In genomic region chr20:34249291-34249690, GRCh38 we compare ENCODE assay signal across 9 cellular contexts. TPM values are rescaled to one million over a fixed set of nuclear protein-coding genes. Genes with fewer than 3 reads are reported as not detected.
DNase-seq lines count a peak whose midpoint lies in the region; ATAC-seq, FAIRE-seq and TF ChIP-seq lines count a peak whose summit lies in the region.
"Had no signal": no experiment of that assay in that cellular context is flagged by ENCODE, and none has a peak within 500 bp of the region (broad histone marks: within the 10 kb centered on the region; RNA-seq: fewer than 3 reads in every experiment).

No MANE protein-coding gene starts in this region.

- H3K4me3 ChIP-seq in right lobe of liver (no peak overlapping the region), HepG2 (replicated peaks in 1 of 3; ENCODE audit: insufficient read depth in 1 of 3, low read depth in 2 of 3, low read length in 3 of 3) (no peak overlapping the region), fibroblast of lung (replicated peaks in 1 of 4; ENCODE audit: control extremely low read depth in 1 of 4, insufficient read depth in 1 of 4, low read depth in 3 of 4, low read length in 4 of 4) (no peak overlapping the region), upper lobe of right lung (no peak overlapping the region)

- POLR2A ChIA-PET in HepG2 (lab: Yijun Ruan, JAX): no interaction called here

- H3K79me2 ChIP-seq in HepG2 (ENCODE audit: insufficient read depth, low read length) (no peaks in the 10 kb centered on the region), fibroblast of lung (ENCODE audit: control insufficient read depth, insufficient read depth, low read length) (no peaks in the 10 kb centered on the region)

- H4K20me1 ChIP-seq in HepG2 (ENCODE audit: insufficient read depth, low read length) (no peaks in the 10 kb centered on the region), fibroblast of lung (ENCODE audit: control insufficient read depth, extremely low read depth, insufficient read depth, low read length) (no peaks in the 10 kb centered on the region)

- TF ChIP-seq POLR2A in right lobe of liver (IDR thresholded peaks at IDR 0.05): no peak
- no peak for TF ChIP-seq POLR2A in HepG2 (IDR thresholded peaks at IDR 0.05; ENCODE audit: insufficient read depth in 1 of 2, low read depth in 2 of 2, low read length in 2 of 2)

- 50% methylated on average over 4 of the region's 6 CpGs for WGBS in right lobe of liver (ENCODE audit: insufficient coverage, low coverage, low lambda C conversion rate, missing lambda C conversion rate)
- 67% methylated on average over 6 of the region's 6 CpGs for WGBS in HepG2 (ENCODE audit: low lambda C conversion rate)

- no peak overlapping the region for H3K27ac ChIP-seq in right lobe of liver
- H3K27ac ChIP-seq in HepG2 (ENCODE audit: extremely low read length, insufficient read depth, low read length): no peak overlapping the region
- no peak overlapping the region for H3K27ac ChIP-seq in fibroblast of lung (ENCODE audit: insufficient read depth, low read length)
- H3K27ac ChIP-seq in upper lobe of right lung: no peak overlapping the region

- H3K36me3 ChIP-seq in right lobe of liver (no peaks in the 10 kb centered on the region), HepG2 (replicated peaks in 1 of 2; ENCODE audit: control insufficient read depth in 1 of 2, insufficient read depth in 2 of 2, low read length in 2 of 2) (no peaks in the 10 kb centered on the region), fibroblast of lung (ENCODE audit: control insufficient read depth, insufficient read depth, low read length) (no peaks in the 10 kb centered on the region), upper lobe of right lung (no peaks in the 10 kb centered on the region)

- H3K9me3 ChIP-seq in right lobe of liver (no peaks in the 10 kb centered on the region), HepG2 (ENCODE audit: low read length) (no peaks in the 10 kb centered on the region), fibroblast of lung (ENCODE audit: control insufficient read depth, insufficient read depth, low read depth, low read length) (no peaks in the 10 kb centered on the region), upper lobe of right lung (no peaks in the 10 kb centered on the region)

- TF ChIP-seq EP300 in HepG2 (IDR thresholded peaks at IDR 0.05; ENCODE audit: low read depth in 2 of 2, low read length in 2 of 2): no peak
- TF ChIP-seq EP300 in HepG2 (CRISPR knock-in tag; IDR thresholded peaks at IDR 0.05; ENCODE audit: borderline replicate concordance): no peak

- no peak for TF ChIP-seq RAD21 in HepG2 (CRISPR knock-in tag; IDR thresholded peaks at IDR 0.05)

- BruUV-seq in HepG2 (replicated peaks; lab: Mats Ljungman, UMichigan): no TSS peak

- in situ Hi-C loops in HepG2 (cut with HindIII; ENCODE audit: extremely low pct_ligation_motif_present, low pct_unique_long_range_greater_than_20kb): no loop called here

- DNase-seq in right lobe of liver: no peak
- DNase-seq in HepG2 (ENCODE audit: low spot score): no peak
- DNase-seq in NOMO-1 treated with DMSO at 0.1 percent for 48 hours (lab: John Stamatoyannopoulos, UW; ENCODE audit: unreplicated experiment): peak; percentile 88
- DNase-seq in fibroblast of lung (ENCODE audit: low read depth in 2 of 2): peak; percentile 47 to 75
- no peak for DNase-seq in upper lobe of right lung
- no peak for DNase-seq in middle frontal gyrus (ENCODE audit: extremely low spot score, low spot score)
- no peak for DNase-seq in iPS-NIHi7 (ENCODE audit: extremely low spot score)
- no peak for DNase-seq in hippocampal formation (lab: John Stamatoyannopoulos, UW)
- DNase-seq: NCI-H526 had no signal

- ATAC-seq in right lobe of liver: peak; percentile 31 to 72 (median 47)
- ATAC-seq in HepG2: no peak; the same call in 2 of the 3 replicates
- ATAC-seq in upper lobe of right lung: peak; percentile 91

- no peak overlapping the region for H2AFZ ChIP-seq in HepG2 (ENCODE audit: low read length)
- H2AFZ ChIP-seq in fibroblast of lung (ENCODE audit: low read length): no peak overlapping the region

- no peaks in the 10 kb centered on the region for H3K4me1 ChIP-seq in right lobe of liver
- H3K4me1 ChIP-seq in HepG2 (ENCODE audit: insufficient read depth, low read length): peaks cover 3% of the 10 kb centered on the region
- H3K4me1 ChIP-seq in fibroblast of lung (ENCODE audit: control insufficient read depth, extremely low read depth, insufficient read depth, low read length): no peaks in the 10 kb centered on the region
- H3K4me1 ChIP-seq in upper lobe of right lung: peaks cover 4% of the 10 kb centered on the region

- intact Hi-C loops in right lobe of liver (cut with DNase I): no loop called here
- intact Hi-C loops in HepG2 (cut with micrococcal nuclease; ENCODE audit: unreplicated experiment): no loop called here
- intact Hi-C loops in upper lobe of right lung (cut with DNase I): no loop called here

- TF ChIP-seq CTCF in right lobe of liver (IDR thresholded peaks at IDR 0.05) (no peak), HepG2 (CRISPR knock-in tag; IDR thresholded peaks at IDR 0.05) (no peak), fibroblast of lung (conservative IDR thresholded peaks at IDR 0.05 in 1 of 2, IDR thresholded peaks at IDR 0.05 in 1 of 2; ENCODE audit: low read depth in 1 of 2, low read length in 2 of 2) (no peak), upper lobe of right lung (IDR thresholded peaks at IDR 0.05) (no peak)

- CTCF ChIA-PET in HepG2 (lab: Yijun Ruan, JAX; ENCODE audit: low intra/inter-chr PET ratio, low total read pairs): no interaction called here

- no peak for FAIRE-seq in HepG2 (lab: Jason Lieb, UNC)

- no peaks in the 10 kb centered on the region for H3K27me3 ChIP-seq in right lobe of liver
- H3K27me3 ChIP-seq in HepG2 (ENCODE audit: control insufficient read depth in 1 of 2, insufficient read depth in 2 of 2, low read length in 2 of 2): no peaks in the 10 kb centered on the region
- H3K27me3 ChIP-seq in fibroblast of lung (ENCODE audit: control insufficient read depth, insufficient read depth, low read length): no peaks in the 10 kb centered on the region
- H3K27me3 ChIP-seq in upper lobe of right lung: no peaks in the 10 kb centered on the region

- H3K4me2 ChIP-seq in HepG2 (ENCODE audit: low read depth, low read length) (no peak overlapping the region), fibroblast of lung (ENCODE audit: extremely low read depth, insufficient read depth, low read length) (no peak overlapping the region)

- H3K9ac ChIP-seq in HepG2 (ENCODE audit: insufficient read depth, low read depth, low read length) (no peak overlapping the region), fibroblast of lung (ENCODE audit: insufficient read depth, low read length) (no peak overlapping the region)

RNA-seq across cellular contexts. Expression of gene ASIP, which starts 8.1 kb away (rescaled TPM):
- total RNA-seq in right lobe of liver: under 1 TPM in 1 of 6 experiments, not detected in 5; 0.42 TPM
- not detected in 2 replicates for total RNA-seq in HepG2 (2016; rRNA removed; fragmentation: Illumina TruSeq; extraction: Trizol)
- total RNA-seq in HepG2 (2016; cell fraction: cytosol; rRNA removed; fragmentation: Illumina TruSeq; extraction: Trizol; ENCODE audit: low read depth): not detected in 2 replicates
- not detected in 2 replicates for total RNA-seq in HepG2 (2016; cell fraction: insoluble cytoplasmic fraction; rRNA removed; fragmentation: Illumina TruSeq; extraction: Trizol)
- not detected in 2 replicates for total RNA-seq in HepG2 (2016; cell fraction: membrane; rRNA removed; fragmentation: Illumina TruSeq; extraction: Trizol)
- not detected in 2 replicates for total RNA-seq in HepG2 (2016; cell fraction: nucleus; rRNA removed; fragmentation: Illumina TruSeq; extraction: Trizol)
- not detected in 2 replicates for polyA plus RNA-seq in HepG2 (2011; rRNA removed)
- not detected in 2 replicates for polyA plus RNA-seq in HepG2 (2011; cell fraction: cytosol; rRNA removed)
- polyA plus RNA-seq in HepG2 (2011; cell fraction: nucleus; rRNA removed): not detected in 2 replicates
- not detected in 2 replicates for polyA plus RNA-seq in HepG2 (2012)
- polyA plus RNA-seq in HepG2 (2016; cell fraction: cytosol; fragmentation: Illumina TruSeq; extraction: Trizol; ENCODE audit: low read depth): not detected in 2 replicates
- polyA plus RNA-seq in HepG2 (2016; cell fraction: insoluble cytoplasmic fraction; fragmentation: Illumina TruSeq; extraction: Trizol; ENCODE audit: low read depth): not detected in 2 replicates
- polyA plus RNA-seq in HepG2 (2016; cell fraction: membrane; fragmentation: Illumina TruSeq; extraction: Trizol; ENCODE audit: low read depth): 0.39 TPM in 1 of 2 replicates, not detected in the other
- polyA plus RNA-seq in HepG2 (2016; cell fraction: nucleus; fragmentation: Illumina TruSeq; extraction: Trizol; ENCODE audit: insufficient read depth, low read depth): not detected in 2 replicates
- polyA minus RNA-seq in HepG2 (2011; rRNA and poly(A)+ RNA removed; ENCODE audit: low replicate concordance): not detected in 2 replicates
- not detected in 2 replicates for polyA minus RNA-seq in HepG2 (2011; cell fraction: cytosol; rRNA and poly(A)+ RNA removed)
- polyA minus RNA-seq in HepG2 (2011; cell fraction: nucleus; rRNA and poly(A)+ RNA removed): not detected in 2 replicates
- not detected in 2 replicates for total RNA-seq in fibroblast of lung
- polyA plus RNA-seq in fibroblast of lung: not detected in 2 replicates
- polyA plus RNA-seq in fibroblast of lung (2012): not detected in 2 replicates
- not detected in 2 replicates for polyA minus RNA-seq in fibroblast of lung (ENCODE audit: low replicate concordance)
- not detected for total RNA-seq in upper lobe of right lung

RNA-seq across cellular contexts. Expression of gene AHCY, which starts 53.9 kb away (rescaled TPM):
- total RNA-seq in right lobe of liver (100 to 1,000 TPM in 5 of 6 experiments, 10 to 100 TPM in 1; 66.5 to 142 (median 111) TPM), HepG2 (2016; rRNA removed; fragmentation: Illumina TruSeq; extraction: Trizol) (407 and 447 TPM in 2 replicates), fibroblast of lung (68.4 and 72.2 TPM in 2 replicates), upper lobe of right lung (59.6 TPM)
- total RNA-seq in HepG2 (2016; cell fraction: cytosol; rRNA removed; fragmentation: Illumina TruSeq; extraction: Trizol; ENCODE audit: low read depth): 184 and 192 TPM in 2 replicates
- total RNA-seq in HepG2 (2016; cell fraction: insoluble cytoplasmic fraction; rRNA removed; fragmentation: Illumina TruSeq; extraction: Trizol): 393 and 407 TPM in 2 replicates
- total RNA-seq in HepG2 (2016; cell fraction: membrane; rRNA removed; fragmentation: Illumina TruSeq; extraction: Trizol): 419 and 431 TPM in 2 replicates
- total RNA-seq in HepG2 (2016; cell fraction: nucleus; rRNA removed; fragmentation: Illumina TruSeq; extraction: Trizol): 242 and 265 TPM in 2 replicates
- polyA plus RNA-seq in HepG2 (2011; rRNA removed) (419 and 492 TPM in 2 replicates), fibroblast of lung (78.3 and 96.6 TPM in 2 replicates)
- polyA plus RNA-seq in HepG2 (2011; cell fraction: cytosol; rRNA removed): 522 and 613 TPM in 2 replicates
- polyA plus RNA-seq in HepG2 (2011; cell fraction: nucleus; rRNA removed): 339 and 378 TPM in 2 replicates
- 339 and 364 TPM in 2 replicates for polyA plus RNA-seq in HepG2 (2012)
- polyA plus RNA-seq in HepG2 (2016; cell fraction: cytosol; fragmentation: Illumina TruSeq; extraction: Trizol; ENCODE audit: low read depth): 232 and 234 TPM in 2 replicates
- 393 and 446 TPM in 2 replicates for polyA plus RNA-seq in HepG2 (2016; cell fraction: insoluble cytoplasmic fraction; fragmentation: Illumina TruSeq; extraction: Trizol; ENCODE audit: low read depth)
- 384 and 399 TPM in 2 replicates for polyA plus RNA-seq in HepG2 (2016; cell fraction: membrane; fragmentation: Illumina TruSeq; extraction: Trizol; ENCODE audit: low read depth)
- 372 and 382 TPM in 2 replicates for polyA plus RNA-seq in HepG2 (2016; cell fraction: nucleus; fragmentation: Illumina TruSeq; extraction: Trizol; ENCODE audit: insufficient read depth, low read depth)
- 730 and 1,221 TPM in 2 replicates for polyA minus RNA-seq in HepG2 (2011; rRNA and poly(A)+ RNA removed; ENCODE audit: low replicate concordance)
- 306 and 309 TPM in 2 replicates for polyA minus RNA-seq in HepG2 (2011; cell fraction: cytosol; rRNA and poly(A)+ RNA removed)
- polyA minus RNA-seq in HepG2 (2011; cell fraction: nucleus; rRNA and poly(A)+ RNA removed): 166 and 188 TPM in 2 replicates
- polyA plus RNA-seq in fibroblast of lung (2012): 72.8 and 89.5 TPM in 2 replicates
- polyA minus RNA-seq in fibroblast of lung (ENCODE audit: low replicate concordance): 253 and 290 TPM in 2 replicates

Comparison
In these comparisons a context has a peak if more than half of its experiments do, and no peak if none do; other contexts are left out.
1. DNase-seq: peak in NOMO-1 treated with DMSO at 0.1 percent for 48 hours (single experiment) and fibroblast of lung (2 of 2); none in right lobe of liver (0 of 3), HepG2 (single experiment), upper lobe of right lung (single experiment), middle frontal gyrus (single experiment), iPS-NIHi7 (single experiment) and hippocampal formation (0 of 2).